ENCODE assay signal across 13 cellular contexts in the genomic region with DNA sequence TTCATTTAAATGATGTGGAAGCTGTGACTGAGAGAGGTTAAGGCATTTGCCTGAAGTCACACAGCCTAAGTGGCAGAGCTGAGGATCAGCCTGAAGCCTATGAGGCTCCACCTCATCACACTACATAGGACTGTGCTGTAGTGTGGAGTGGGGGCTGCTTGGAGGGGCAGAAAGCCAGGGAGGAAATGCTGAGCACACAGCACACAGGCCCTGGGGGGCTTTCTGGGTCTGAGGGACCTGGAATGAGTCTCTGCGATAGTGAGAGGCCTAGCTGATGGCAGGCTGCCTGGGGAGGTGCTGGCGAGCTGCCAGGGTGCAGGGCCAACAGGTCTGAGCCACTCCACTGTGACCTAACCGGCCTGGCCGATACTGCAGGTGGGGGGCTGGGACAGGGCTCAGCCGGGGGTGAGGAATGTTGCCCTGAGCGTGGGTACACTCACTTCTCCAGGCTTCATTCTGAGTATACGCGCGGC. TPM values are rescaled to one million over a fixed set of nuclear protein-coding genes. Genes with fewer than 3 reads are reported as not detected.
DNase-seq lines count a peak whose midpoint lies in the region; ATAC-seq, FAIRE-seq and TF ChIP-seq lines count a peak whose summit lies in the region.
"Had no signal": no experiment of that assay in that cellular context is flagged by ENCODE, and none has a peak within 500 bp of the region (broad histone marks: within the 10 kb centered on the region; RNA-seq: fewer than 3 reads in every experiment).

No MANE protein-coding gene starts in this region.

- 52% methylated on average over 8 of the region's 9 CpGs for WGBS in SK-N-SH (ENCODE audit: low lambda C conversion rate)
- 9 to 28% methylated on average over 9 of the region's 9 CpGs for WGBS in heart right ventricle, 2 donors

- DNase-seq in HTR-8/SVneo (ENCODE audit: insufficient read length, low spot score) (peak; percentile 54), SK-N-SH (peak; percentile 81), heart right ventricle (peak; percentile 60 to 79), renal cortical epithelial cell (ENCODE audit: low read depth) (peak; percentile 87), NCI-H1436 treated with DMSO at 0.1 percent for 48 hours (lab: John Stamatoyannopoulos, UW) (no peak), AG08395 (ENCODE audit: low spot score) (no peak)
- DNase-seq: activated CD8-positive, alpha-beta memory T cell treated with anti-CD3 and anti-CD28 coated beads, Interleukin-2, amount 10 ng/mL, durations not matched to agents 7 days and 5 days; immature natural killer cell; NCI-H1105 treated with DMSO at 0.1 percent for 48 hours; stimulated activated CD8-positive, alpha-beta memory T cell treated with anti-CD3 and anti-CD28 coated beads, Interleukin-4, amount 100 ng/mL, for 48 hours had no signal

- H4K20me1 ChIP-seq in SK-N-SH (ENCODE audit: insufficient read depth), result no peaks in the 10 kb centered on the region

- no peak overlapping the region for H3K4me3 ChIP-seq in SK-N-SH (ENCODE audit: low read depth in 2 of 2, low read length in 1 of 2)
- H3K4me3 ChIP-seq in heart right ventricle, result no peak overlapping the region

- POLR2A ChIA-PET in SK-N-SH (lab: Yijun Ruan, JAX), result no interaction called here

- intact Hi-C loops in heart right ventricle (cut with DNase I), result no loop called here

- ATAC-seq in heart right ventricle (peak; percentile 71 to 98 (median 94)), HG03457 (IDR thresholded peaks at IDR 0.05; ENCODE audit: unreplicated experiment) (no peak)
- ATAC-seq: activated CD8-positive, alpha-beta memory T cell treated with anti-CD3 and anti-CD28 coated beads, Interleukin-2, amount 10 ng/mL, durations not matched to agents 7 days and 5 days had no signal

- H3K36me3 ChIP-seq in SK-N-SH (replicated peaks in 1 of 2; ENCODE audit: control insufficient read depth in 1 of 2, insufficient read depth in 2 of 2, low read length in 1 of 2) (no peaks in the 10 kb centered on the region), heart right ventricle (no peaks in the 10 kb centered on the region)

- H3K4me2 ChIP-seq in SK-N-SH, result no peak overlapping the region

- H3K27ac ChIP-seq in SK-N-SH (ENCODE audit: low read depth in 2 of 2, low read length in 1 of 2), result no peak overlapping the region
- no peak overlapping the region for H3K27ac ChIP-seq in heart right ventricle

- FAIRE-seq in HTR-8/SVneo (lab: Jason Lieb, UNC), result peak; percentile 88

- no peaks in the 10 kb centered on the region; the same call in 1 of the 2 replicates for H3K27me3 ChIP-seq in SK-N-SH (ENCODE audit: insufficient read depth)
- H3K27me3 ChIP-seq in heart right ventricle, result peaks cover 4 to 51% (median 45%) of the 10 kb centered on the region in 7 donors

- no peak overlapping the region for H3K9ac ChIP-seq in SK-N-SH

- CTCF ChIA-PET in SK-N-SH (lab: Yijun Ruan, JAX), result interaction anchor here (0.6 to 1.0 kb wide), 2 partner anchors 96 to 127 kb away, joined by 3 read pairs; partner anchors contain the start of gene RALGAPB

- no peaks in the 10 kb centered on the region for H3F3A ChIP-seq in SK-N-SH (replicated peaks; ENCODE audit: insufficient read depth)

- TF ChIP-seq EP300 in SK-N-SH (IDR thresholded peaks at IDR 0.05; ENCODE audit: borderline replicate concordance in 1 of 2, low read depth in 1 of 2, low read length in 1 of 2), result peak in 1 of 2 experiments; percentile 34; a peak in 1 of 4 replicates

- H3K4me1 ChIP-seq in SK-N-SH (ENCODE audit: control insufficient read depth in 1 of 2, insufficient read depth in 2 of 2, low read depth in 1 of 2, low read length in 1 of 2), result peaks cover 0 to 5% of the 10 kb centered on the region in 2 experiments; a peak in 1 of 4 replicates
- H3K4me1 ChIP-seq in heart right ventricle, result peaks cover 0 to 21% (median 5%) of the 10 kb centered on the region in 9 donors

- H2AFZ ChIP-seq in SK-N-SH (ENCODE audit: low read depth), result no peak overlapping the region

- no peaks in the 10 kb centered on the region for H3K79me2 ChIP-seq in SK-N-SH (ENCODE audit: insufficient read depth)

- no peaks in the 10 kb centered on the region for H3K9me2 ChIP-seq in SK-N-SH

- no peak for TF ChIP-seq RAD21 in SK-N-SH (IDR thresholded peaks at IDR 0.05; ENCODE audit: low read length)

- TF ChIP-seq CTCF in SK-N-SH (IDR thresholded peaks at IDR 0.05), result no peak
- TF ChIP-seq CTCF in heart right ventricle (IDR thresholded peaks at IDR 0.05), result no peak

- no peaks in the 10 kb centered on the region for H3K9me3 ChIP-seq in SK-N-SH
- H3K9me3 ChIP-seq in heart right ventricle, result no peaks in the 10 kb centered on the region

TF ChIP-seq in SK-N-SH, 30 proteins besides CTCF, POLR2A, EP300 and RAD21:
- TF ChIP-seq ELF1 (IDR thresholded peaks at IDR 0.05) (no peak), NFIC (IDR thresholded peaks at IDR 0.05; ENCODE audit: borderline replicate concordance) (peak; percentile 36; the same call in 1 of the 2 replicates), GATA2 (CRISPR knock-in tag; IDR thresholded peaks at IDR 0.05) (no peak), PBX3 (IDR thresholded peaks at IDR 0.05) (no peak)
TF ChIP-seq in SK-N-SH: peak in this region for 1.

RNA-seq across cellular contexts. Expression of gene ARHGAP40, which starts 2.2 kb away (rescaled TPM):
- polyA plus RNA-seq in SK-N-SH (2012; rRNA removed), result 0.02 TPM in 1 of 2 replicates, not detected in the other
- polyA plus RNA-seq in SK-N-SH (2012; cell fraction: cytosol; rRNA removed), result 0.03 TPM in 2 replicates
- polyA plus RNA-seq in SK-N-SH (2012; cell fraction: nucleus; rRNA removed), result 0.19 and 0.33 TPM in 2 replicates
- not detected for total RNA-seq in heart right ventricle
- polyA plus RNA-seq in heart right ventricle, result not detected
- 9.2 and 9.5 TPM in 2 replicates for total RNA-seq in renal cortical epithelial cell
- total RNA-seq: activated CD8-positive, alpha-beta memory T cell treated with anti-CD3 and anti-CD28 coated beads, Interleukin-2, amount 10 ng/mL, durations not matched to agents 7 days and 5 days; T-helper 2 cell treated with Interferon-gamma antibody and Interleukin-4, amounts not matched to agents 100 ng/mL and 5 ng/mL, for 36 hours had no signal
- polyA plus RNA-seq: immature natural killer cell had no signal

RNA-seq across cellular contexts. Expression of gene ADIG, which starts 18.4 kb away (rescaled TPM):
- not detected in 2 replicates for polyA plus RNA-seq in SK-N-SH (2012; rRNA removed)
- polyA plus RNA-seq in SK-N-SH (2012; cell fraction: cytosol; rRNA removed), result not detected in 2 replicates
- polyA plus RNA-seq in SK-N-SH (2012; cell fraction: nucleus; rRNA removed), result not detected in 2 replicates
- under 1 TPM in 1 of 10 donors, not detected in 9; 0.32 TPM for total RNA-seq in heart right ventricle
- not detected for polyA plus RNA-seq in heart right ventricle
- not detected in 2 replicates for total RNA-seq in renal cortical epithelial cell
- total RNA-seq: activated CD8-positive, alpha-beta memory T cell treated with anti-CD3 and anti-CD28 coated beads, Interleukin-2, amount 10 ng/mL, durations not matched to agents 7 days and 5 days; T-helper 2 cell treated with Interferon-gamma antibody and Interleukin-4, amounts not matched to agents 100 ng/mL and 5 ng/mL, for 36 hours had no signal
- polyA plus RNA-seq: esophagus, immature natural killer cell had no signal

Comparison
In these comparisons a context has a peak if more than half of its experiments do, and no peak if none do; other contexts are left out.
1. DNase-seq: peak in HTR-8/SVneo (single experiment), SK-N-SH (single experiment), heart right ventricle (2 of 2) and renal cortical epithelial cell (single experiment); none in NCI-H1436 treated with DMSO at 0.1 percent for 48 hours (single experiment) and AG08395 (single experiment).